In the genomic region with DNA sequence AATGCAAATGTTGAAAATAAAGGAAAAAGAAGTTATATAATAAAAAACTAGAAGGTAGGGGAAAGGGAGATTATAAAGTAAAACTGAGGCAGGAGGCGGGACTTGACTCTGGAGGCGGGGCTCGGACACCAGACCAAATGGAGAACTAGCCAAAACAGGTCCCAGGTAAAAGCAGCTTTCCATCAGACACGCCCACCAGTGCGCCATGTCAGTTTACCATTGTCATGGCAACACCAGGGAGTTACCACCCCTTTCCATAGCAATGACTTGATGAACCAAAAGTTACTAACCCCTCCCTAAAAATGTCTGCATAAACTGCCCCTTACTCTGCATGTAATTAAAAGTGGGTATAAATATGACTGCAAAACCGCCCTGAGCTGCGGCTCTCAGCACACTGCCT, we compare ENCODE assay signal across 1 cellular context.
TF ChIP-seq lines count a peak whose summit lies in the region.

No MANE protein-coding gene starts in this region.

TF ChIP-seq in WTC11, 78 proteins besides CTCF, POLR2A, EP300 and RAD21 (continued from another document):
- TF ChIP-seq, protein P1, sequence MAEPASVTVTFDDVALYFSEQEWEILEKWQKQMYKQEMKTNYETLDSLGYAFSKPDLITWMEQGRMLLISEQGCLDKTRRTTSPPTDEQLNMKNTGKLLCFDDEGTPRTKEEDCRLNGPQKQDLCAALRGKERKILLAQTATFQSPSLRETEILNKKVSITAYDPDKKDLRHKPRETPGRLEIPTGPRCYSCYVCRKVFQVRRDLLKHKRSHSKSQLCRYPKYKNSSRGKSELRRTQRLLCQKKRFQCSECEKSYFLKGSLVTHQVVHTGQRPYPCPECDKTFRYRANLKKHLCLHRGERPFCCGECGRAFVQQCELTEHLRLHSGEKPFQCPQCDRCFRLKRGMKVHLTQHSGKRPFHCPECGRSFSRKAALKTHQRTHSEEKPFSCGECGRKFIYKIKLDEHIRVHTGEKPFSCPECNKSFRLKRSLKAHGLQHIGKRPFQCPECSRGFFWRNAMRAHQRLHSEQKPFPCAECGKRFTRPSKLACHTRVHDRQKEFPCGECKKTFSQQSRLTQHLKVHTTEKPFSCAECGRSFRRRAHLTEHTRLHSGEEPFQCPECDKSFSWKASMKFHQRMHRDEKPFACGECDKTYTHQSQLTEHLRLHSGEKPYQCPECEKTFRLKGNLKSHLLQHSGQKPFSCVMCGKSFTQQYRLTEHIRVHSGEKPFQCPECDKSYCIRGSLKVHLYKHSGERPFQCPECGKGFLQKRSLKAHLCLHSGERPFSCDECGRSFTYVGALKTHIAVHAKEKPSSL (CRISPR knock-in tag; conservative IDR thresholded peaks at IDR 0.05), result no peak
